In genomic region chr14:49483266-49483665, GRCh38 we compare ENCODE assay signal across 1 cellular context.
TF ChIP-seq lines count a peak whose summit lies in the region.

No MANE protein-coding gene starts in this region.

TF ChIP-seq in GM12878, 131 proteins besides CTCF, POLR2A, EP300 and RAD21 (continued from another document):
- no peak for TF ChIP-seq FOXM1 (IDR thresholded peaks at IDR 0.05; ENCODE audit: low read depth, low read length)
- no peak for TF ChIP-seq NFXL1 (IDR thresholded peaks at IDR 0.05; ENCODE audit: borderline replicate concordance)
